ENCODE assay signal across 8 cellular contexts in the genomic region with DNA sequence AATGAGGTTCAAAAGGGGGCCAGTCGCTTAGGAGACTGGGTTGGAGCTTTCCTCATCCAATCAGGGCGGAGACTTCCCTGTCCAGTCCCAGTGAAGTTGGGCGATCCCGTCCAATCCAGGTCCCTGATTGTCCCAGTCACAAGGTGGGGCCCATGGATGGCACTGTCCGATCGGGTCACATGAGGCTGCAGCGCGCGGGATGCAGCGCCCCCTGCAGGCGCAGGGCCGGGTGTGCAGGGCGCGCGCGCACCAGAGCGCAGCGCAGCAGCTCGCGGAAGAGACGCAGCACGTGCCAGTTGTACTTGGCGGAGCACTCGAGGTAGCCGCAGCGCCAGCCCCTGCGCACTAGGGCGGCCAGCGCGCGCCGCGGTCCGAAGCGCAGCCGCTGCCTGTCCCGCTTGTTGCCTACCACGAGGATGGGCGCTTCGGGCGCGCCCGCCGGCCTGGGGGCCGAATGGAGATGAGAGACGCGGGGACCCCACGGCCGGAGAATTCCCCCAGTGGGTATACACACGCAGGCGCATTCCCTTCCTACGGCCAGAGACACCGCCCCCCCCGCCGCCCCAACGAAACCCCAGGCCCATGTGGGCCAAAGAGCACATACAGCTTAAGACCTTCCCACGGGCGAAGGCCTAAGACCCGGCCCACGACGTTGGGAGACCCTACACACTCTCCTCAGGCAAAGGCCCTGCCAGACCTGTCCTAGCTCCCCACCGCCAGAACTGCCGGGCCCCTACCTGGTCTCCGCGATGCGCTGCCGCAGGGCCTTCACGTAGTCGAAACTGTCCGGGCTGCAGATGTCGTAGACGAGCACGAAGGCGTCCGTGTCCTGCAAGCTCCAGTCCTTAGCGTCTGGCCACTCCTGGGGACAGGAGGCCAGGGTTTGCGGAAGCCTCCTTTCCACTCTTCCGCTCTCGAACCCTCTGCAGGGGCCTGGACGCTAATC. TPM values are rescaled to one million over a fixed set of nuclear protein-coding genes. Genes with fewer than 3 reads are reported as not detected.
A peak's percentile ranks its signal among the peaks of the same experiment; 100 is the strongest.
DNase-seq lines count a peak whose midpoint lies in the region; ATAC-seq, FAIRE-seq and TF ChIP-seq lines count a peak whose summit lies in the region.

No MANE protein-coding gene starts in this region.

- in situ Hi-C loops in transverse colon (cut with MboI; ENCODE audit: low pct_ligation_motif_present in 1 of 4, low pct_unique_long_range_greater_than_20kb in 1 of 4, low sequenced_read_pairs in 3 of 4), result no loop called here

- H3K9ac ChIP-seq in kidney (ENCODE audit: low read length in 2 of 2), result no peak overlapping the region

- peak in 1 of 2 experiments; percentile 60 for TF ChIP-seq CTCF in brain (conservative IDR thresholded peaks at IDR 0.05)
- peak; percentile 50 for TF ChIP-seq CTCF in kidney (IDR thresholded peaks at IDR 0.05; ENCODE audit: borderline replicate concordance, extremely low read depth, insufficient read depth)
- TF ChIP-seq CTCF in transverse colon (IDR thresholded peaks at IDR 0.05), result peak; percentile 65 to 88 (median 79)

- peak overlapping the region; percentile 55 for H3K4me3 Mint-ChIP-seq in activated naive CD4-positive, alpha-beta T cell treated with anti-CD3 and anti-CD28 coated beads, Interleukin-2, amount 50 U/mL, for 24 hours
- peak overlapping the region; percentile 10 to 86 (median 75) for H3K4me3 Mint-ChIP-seq in brain

- no peaks in the 10 kb centered on the region for H3K9me3 Mint-ChIP-seq in activated naive CD4-positive, alpha-beta T cell treated with anti-CD3 and anti-CD28 coated beads, Interleukin-2, amount 50 U/mL, for 24 hours
- peaks cover 0 to 7% (median 4%) of the 10 kb centered on the region in 5 experiments for H3K9me3 Mint-ChIP-seq in brain

- TF ChIP-seq EP300 in transverse colon (IDR thresholded peaks at IDR 0.05; ENCODE audit: low read depth), result no peak

- DNase-seq in activated naive CD4-positive, alpha-beta T cell (lab: John Stamatoyannopoulos, UW), result no peak
- DNase-seq in kidney, result peak; percentile 78
- DNase-seq in transverse colon, result peak; percentile 48
- no peak for DNase-seq in central memory CD4-positive, alpha-beta T cell
- no peak for DNase-seq in NOMO-1 (lab: John Stamatoyannopoulos, UW; ENCODE audit: unreplicated experiment in 2 of 2)

- peaks cover 29% of the 10 kb centered on the region for H3K27me3 Mint-ChIP-seq in activated naive CD4-positive, alpha-beta T cell treated with anti-CD3 and anti-CD28 coated beads, Interleukin-2, amount 50 U/mL, for 24 hours
- H3K27me3 Mint-ChIP-seq in brain, result peaks cover 51% of the 10 kb centered on the region

- TF ChIP-seq POLR2A in transverse colon (IDR thresholded peaks at IDR 0.05), result no peak

- no peaks in the 10 kb centered on the region for H3K36me3 Mint-ChIP-seq in activated naive CD4-positive, alpha-beta T cell treated with anti-CD3 and anti-CD28 coated beads, Interleukin-2, amount 50 U/mL, for 24 hours
- H3K36me3 Mint-ChIP-seq in brain, result no peaks in the 10 kb centered on the region

- H3K27me3 ChIP-seq in transverse colon, result peaks cover 42% of the 10 kb centered on the region

- H3K4me1 ChIP-seq in kidney (ENCODE audit: control insufficient read depth in 1 of 2, insufficient read depth in 1 of 2, low read depth in 1 of 2, low read length in 2 of 2), result peaks cover 0 to 33% of the 10 kb centered on the region in 2 donors
- peaks cover 52 to 76% (median 65%) of the 10 kb centered on the region in 4 donors for H3K4me1 ChIP-seq in transverse colon

- no peak overlapping the region for H3K27ac Mint-ChIP-seq in activated naive CD4-positive, alpha-beta T cell treated with anti-CD3 and anti-CD28 coated beads, Interleukin-2, amount 50 U/mL, for 24 hours
- peak overlapping the region in 3 of 5 experiments; percentile 47 to 60 (median 60) for H3K27ac Mint-ChIP-seq in brain

- FAIRE-seq in kidney (lab: Jason Lieb, UNC), result no peak

- intact Hi-C loops in kidney (cut with DNase I) (no loop called here), transverse colon (cut with DNase I; ENCODE audit: low total_unique reads) (no loop called here)

- H3K36me3 ChIP-seq in kidney (ENCODE audit: control insufficient read depth in 1 of 2, insufficient read depth in 2 of 2, low read length in 2 of 2) (no peaks in the 10 kb centered on the region), transverse colon (no peaks in the 10 kb centered on the region)

- H3K4me3 ChIP-seq in kidney (ENCODE audit: low read length in 2 of 2) (no peak overlapping the region), transverse colon (no peak overlapping the region)

- H3K4me1 Mint-ChIP-seq in activated naive CD4-positive, alpha-beta T cell treated with anti-CD3 and anti-CD28 coated beads, Interleukin-2, amount 50 U/mL, for 24 hours, result peaks cover 24% of the 10 kb centered on the region
- peaks cover 43% of the 10 kb centered on the region for H3K4me1 Mint-ChIP-seq in brain

- H3K27ac ChIP-seq in kidney (ENCODE audit: low read depth in 2 of 2, low read length in 2 of 2), result no peak overlapping the region
- no peak overlapping the region for H3K27ac ChIP-seq in transverse colon

- H3K9me3 ChIP-seq in kidney (ENCODE audit: control insufficient read depth in 1 of 2, low read length in 2 of 2), result no peaks in the 10 kb centered on the region
- no peaks in the 10 kb centered on the region for H3K9me3 ChIP-seq in transverse colon

- no peak for ATAC-seq in GM18858 (IDR thresholded peaks at IDR 0.05; ENCODE audit: unreplicated experiment)

- 26% methylated on average over 41 of the region's 80 CpGs; no CpG with 5 or more reads in 1 of the 2 donors for WGBS in transverse colon (ENCODE audit: low coverage in 1 of 2), 2 donors

RNA-seq across cellular contexts. Expression of gene RASL10A, which starts 2.1 kb away (rescaled TPM):
- polyA plus RNA-seq in brain (ENCODE audit: insufficient read depth, low read depth, low replicate concordance) (6.5 TPM), kidney (ENCODE audit: insufficient read depth, low read depth, low replicate concordance) (0.73 TPM)
- total RNA-seq in kidney (1.2 TPM), transverse colon (1 to 10 TPM in 3 of 4 donors, not detected in 1; 1.2 to 5.0 (median 2.4) TPM)

RNA-seq across cellular contexts. Expression of gene GAS2L1, which starts 6.9 kb away (rescaled TPM):
- polyA plus RNA-seq in brain (ENCODE audit: insufficient read depth, low read depth, low replicate concordance) (20.4 TPM), kidney (ENCODE audit: insufficient read depth, low read depth, low replicate concordance) (24.2 TPM)
- total RNA-seq in kidney (27.2 TPM), transverse colon (10 to 100 TPM; 21.1 to 81.0 (median 43.6) TPM)

RNA-seq across cellular contexts. Expression of gene EWSR1, which starts 45.3 kb away (rescaled TPM):
- polyA plus RNA-seq in brain (ENCODE audit: insufficient read depth, low read depth, low replicate concordance), result 173 TPM
- 214 TPM for total RNA-seq in kidney
- 124 TPM for polyA plus RNA-seq in kidney (ENCODE audit: insufficient read depth, low read depth, low replicate concordance)
- 100 to 1,000 TPM; 196 to 318 (median 205) TPM for total RNA-seq in transverse colon

RNA-seq across cellular contexts. Expression of gene RHBDD3, which starts 45.6 kb away (rescaled TPM):
- polyA plus RNA-seq in brain (ENCODE audit: insufficient read depth, low read depth, low replicate concordance) (20.4 TPM), kidney (ENCODE audit: insufficient read depth, low read depth, low replicate concordance) (26.3 TPM)
- total RNA-seq in kidney (19.2 TPM), transverse colon (100 to 1,000 TPM in 1 of 4 donors, 10 to 100 TPM in 3; 20.9 to 131 (median 31.5) TPM)

Comparison
In these comparisons a context has a peak if more than half of its experiments do, and no peak if none do; other contexts are left out.
1. DNase-seq: peak in kidney (single experiment) and transverse colon (single experiment); none in activated naive CD4-positive, alpha-beta T cell (0 of 4), central memory CD4-positive, alpha-beta T cell (single experiment) and NOMO-1 (0 of 2).